ENCODE assay signal across 26 cellular contexts in the genomic region with DNA sequence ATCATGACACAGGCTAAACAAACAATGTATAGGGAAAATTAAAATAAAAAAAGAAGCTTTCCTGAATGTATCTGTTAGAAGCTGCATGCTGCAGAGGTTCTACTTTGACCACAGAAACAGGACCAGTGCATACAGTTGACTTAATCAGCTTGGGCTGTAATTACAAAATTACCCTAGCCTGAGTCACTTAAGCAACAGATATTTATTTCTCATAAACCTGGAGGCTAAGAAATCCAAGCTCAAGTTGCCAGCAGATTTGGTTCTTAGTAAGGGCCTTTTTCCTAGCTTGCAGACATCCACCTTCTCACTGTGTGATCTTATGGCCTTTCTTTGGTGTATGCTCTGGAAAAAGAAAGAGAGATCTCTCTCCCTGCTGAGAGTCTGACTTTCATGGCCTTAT.
"Had no signal": no experiment of that assay in that cellular context is flagged by ENCODE, and none has a peak within 500 bp of the region (broad histone marks: within the 10 kb centered on the region; RNA-seq: fewer than 3 reads in every experiment).

No MANE protein-coding gene starts in this region.

- H3K36me3 Mint-ChIP-seq: memory B cell; naive thymus-derived CD4-positive, alpha-beta T cell; stimulated activated naive B cell treated with anti-CD40 and anti-IgM and Interleukin-4, amounts not matched to agents 10 μg/mL and 1 μg/mL and 100 μg/mL, for 72 hours had no signal

- H3K27me3 ChIP-seq: ovary, stomach, testis, thyroid gland, transverse colon, upper lobe of left lung, vagina had no signal

- H3K27me3 Mint-ChIP-seq: memory B cell; naive thymus-derived CD4-positive, alpha-beta T cell; natural killer cell treated with Interleukin-12 subunit alpha and Interleukin-12 subunit beta and Interleukin-15 and Interleukin-18, amount 100 ng/mL, for 72 hours; progenitor cell of endocrine pancreas; stimulated activated naive B cell treated with anti-CD40 and anti-IgM and Interleukin-4, amounts not matched to agents 10 μg/mL and 1 μg/mL and 100 μg/mL, for 72 hours had no signal

- H3K4me3 Mint-ChIP-seq: memory B cell; naive thymus-derived CD4-positive, alpha-beta T cell; natural killer cell treated with Interleukin-12 subunit alpha and Interleukin-12 subunit beta and Interleukin-15 and Interleukin-18, amount 100 ng/mL, for 72 hours; stimulated activated naive B cell treated with anti-CD40 and anti-IgM and Interleukin-4, amounts not matched to agents 10 μg/mL and 1 μg/mL and 100 μg/mL, for 72 hours had no signal

- H3K4me1 ChIP-seq: left ventricle myocardium inferior, stomach, testis, thyroid gland, transverse colon, upper lobe of left lung, vagina had no signal

- H3K27ac ChIP-seq: left ventricle myocardium inferior, ovary, skin epidermis, stomach, testis, thyroid gland, transverse colon, upper lobe of left lung, vagina had no signal

- H3K27ac Mint-ChIP-seq: memory B cell; naive thymus-derived CD4-positive, alpha-beta T cell; natural killer cell treated with Interleukin-12 subunit alpha and Interleukin-12 subunit beta and Interleukin-15 and Interleukin-18, amount 100 ng/mL, for 72 hours; progenitor cell of endocrine pancreas; stimulated activated naive B cell treated with anti-CD40 and anti-IgM and Interleukin-4, amounts not matched to agents 10 μg/mL and 1 μg/mL and 100 μg/mL, for 72 hours had no signal

- H3K4me3 ChIP-seq: left ventricle myocardium inferior, lung, mucosa of descending colon, ovary, skin epidermis, stomach, testis, thyroid gland, transverse colon, upper lobe of left lung, vagina had no signal

- ATAC-seq: mucosa of descending colon; naive thymus-derived CD4-positive, alpha-beta T cell; natural killer cell treated with Interleukin-12 subunit alpha and Interleukin-12 subunit beta and Interleukin-15 and Interleukin-18, amount 100 ng/mL, for 72 hours; right cardiac atrium; sciatic nerve; stimulated activated naive B cell treated with anti-CD40 and anti-IgM and Interleukin-4, amounts not matched to agents 10 μg/mL and 1 μg/mL and 100 μg/mL, for 72 hours; stimulated activated naive CD8-positive, alpha-beta T cell treated with anti-CD3 and anti-CD28 coated beads, Interleukin-15, Interleukin-2, amounts not matched to agents 100 U/mL and 50 U/mL, for 24 hours had no signal

- H3K4me1 Mint-ChIP-seq: memory B cell; naive thymus-derived CD4-positive, alpha-beta T cell; stimulated activated naive B cell treated with anti-CD40 and anti-IgM and Interleukin-4, amounts not matched to agents 10 μg/mL and 1 μg/mL and 100 μg/mL, for 72 hours had no signal

- H3K9me3 ChIP-seq: ovary, testis, thyroid gland, transverse colon, upper lobe of left lung, vagina had no signal

- H3K36me3 ChIP-seq: left ventricle myocardium inferior, ovary, stomach, thyroid gland, transverse colon, upper lobe of left lung, vagina had no signal

- DNase-seq: islet precursor cell; left ventricle myocardium inferior; midbrain; mucosa of descending colon; naive thymus-derived CD4-positive, alpha-beta T cell; ovary; retina; right cardiac atrium; stimulated activated CD4-positive, alpha-beta T cell treated with anti-CD3 and anti-CD28 coated beads, Interleukin-12 subunit alpha, Interleukin-12 subunit beta, amount 100 ng/mL, for 4 hours; stimulated activated CD4-positive, alpha-beta T cell treated with anti-CD3 and anti-CD28 coated beads, Interleukin-15, amount 100 ng/mL, for 24 hours; stimulated activated CD4-positive, alpha-beta T cell treated with anti-CD3 and anti-CD28 coated beads, Interleukin-2, amount 100 ng/mL, for 24 hours; stimulated activated CD4-positive, alpha-beta T cell treated with anti-CD3 and anti-CD28 coated beads, Interleukin-4, amount 100 ng/mL, for 1 hour; stimulated activated naive B cell treated with anti-CD40 and anti-IgM and Interleukin-4, amounts not matched to agents 10 μg/mL and 1 μg/mL and 100 μg/mL, for 72 hours; stimulated activated naive CD8-positive, alpha-beta T cell treated with anti-CD3 and anti-CD28 coated beads, Interleukin-15, Interleukin-2, amounts not matched to agents 100 U/mL and 50 U/mL, for 24 hours; stomach; testis; thyroid gland; transverse colon; upper lobe of left lung had no signal
